ENCODE assay signal across 1 cellular context in the genomic region with DNA sequence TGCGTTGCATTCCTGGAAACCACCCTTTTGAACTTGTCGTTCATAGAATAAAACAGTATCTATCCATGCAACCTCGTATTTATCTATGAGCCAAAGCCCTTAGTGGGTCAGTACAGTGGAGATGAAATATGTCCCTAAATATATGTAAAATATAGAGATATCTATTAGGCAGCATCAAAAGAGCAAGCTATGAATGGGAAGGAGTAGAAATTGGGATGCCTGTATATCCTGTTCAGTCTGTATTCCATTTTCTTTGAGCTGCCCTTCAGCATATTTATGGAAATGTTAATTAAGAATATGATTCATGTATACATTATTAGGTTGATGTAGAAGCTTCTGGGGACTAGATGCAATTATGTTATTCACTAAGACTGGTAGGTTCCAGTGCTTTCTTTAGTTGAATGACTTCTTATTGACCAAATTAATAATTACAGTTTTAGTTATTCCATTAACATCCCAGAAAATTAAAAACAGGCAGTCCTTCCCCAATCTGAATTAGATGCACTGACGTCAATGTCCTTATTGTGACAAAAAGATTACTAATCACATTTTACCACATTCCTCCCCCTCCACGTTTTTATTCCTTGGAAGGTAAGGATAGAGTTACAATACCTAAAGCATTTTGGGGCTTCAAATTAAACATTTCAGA.
TF ChIP-seq lines count a peak whose summit lies in the region.

No MANE protein-coding gene starts in this region.

TF ChIP-seq in SK-N-SH treated with all-trans-retinoic acid at 6 μM for 48 hours, 23 proteins besides CTCF, POLR2A, EP300 and RAD21 (continued from another document):
- TF ChIP-seq TSHZ2 (CRISPR knock-in tag; IDR thresholded peaks at IDR 0.05) (peak; percentile 52; the same call in 1 of the 2 replicates), ZFP30 (CRISPR knock-in tag; IDR thresholded peaks at IDR 0.05) (peak; percentile 56), CREB5 (CRISPR knock-in tag; IDR thresholded peaks at IDR 0.05; ENCODE audit: low read depth) (0 out of 2 replicates have a peak, but pooled peaks have one; percentile 35), PPARA (CRISPR knock-in tag; IDR thresholded peaks at IDR 0.05; ENCODE audit: borderline replicate concordance) (no peak), TOX (CRISPR knock-in tag; IDR thresholded peaks at IDR 0.05; ENCODE audit: borderline replicate concordance) (no peak), ARNTL (CRISPR knock-in tag; IDR thresholded peaks at IDR 0.05; ENCODE audit: borderline replicate concordance, low read depth) (no peak), TCF4 (CRISPR knock-in tag; IDR thresholded peaks at IDR 0.05; ENCODE audit: borderline replicate concordance) (peak; percentile 72), SNAI2 (CRISPR knock-in tag; IDR thresholded peaks at IDR 0.05) (peak; percentile 66; the same call in 1 of the 2 replicates), ZNF70 (CRISPR knock-in tag; IDR thresholded peaks at IDR 0.05) (peak; percentile 91)
TF ChIP-seq in SK-N-SH treated with all-trans-retinoic acid at 6 μM for 48 hours: peak in this region for 7.
